In the genomic region with DNA sequence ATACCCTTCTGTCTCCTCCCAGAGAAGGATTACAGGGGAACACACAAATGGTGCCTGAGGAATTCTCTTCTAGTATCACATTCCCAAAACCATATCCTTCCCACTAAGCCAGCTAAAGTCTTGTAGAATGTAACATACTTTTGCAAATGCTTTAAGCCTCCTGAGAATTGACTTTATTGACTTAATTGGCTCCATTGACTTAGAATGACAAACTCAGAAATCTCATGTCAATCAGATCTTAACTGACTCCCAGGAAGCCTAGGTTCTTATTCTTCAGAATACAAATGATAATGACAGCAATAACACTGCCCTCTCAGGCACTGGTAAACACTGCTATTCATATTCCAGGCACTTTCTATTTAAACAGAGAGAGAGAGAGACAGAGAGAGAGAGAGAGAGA, we compare ENCODE assay signal across 27 cellular contexts.
"Had no signal": no experiment of that assay in that cellular context is flagged by ENCODE, and none has a peak within 500 bp of the region (broad histone marks: within the 10 kb centered on the region; RNA-seq: fewer than 3 reads in every experiment).

No MANE protein-coding gene starts in this region.

- H3K27ac Mint-ChIP-seq: activated B cell treated with CpG ODN at 0.5 μM for 24 hours; activated CD8-positive, alpha-beta T cell treated with anti-CD3 and anti-CD28 coated beads for 36 hours; activated naive CD4-positive, alpha-beta T cell treated with anti-CD3 and anti-CD28 coated beads for 36 hours; activated naive CD4-positive, alpha-beta T cell treated with anti-CD3 and anti-CD28 coated beads, Interleukin-2, amount 50 U/mL, for 72 hours; activated T-helper 17 cell treated with anti-CD3 and anti-CD28 coated beads, Interleukin-2, amount 50 U/mL, for 72 hours; dendritic cell treated with granulocyte-macrophage colony-stimulating factor and Interleukin-4, amounts not matched to agents 40 ng/mL and 50 ng/mL, for 4 days; endodermal cell; T-helper 17 cell; T-helper 2 cell treated with Interferon-gamma antibody and Interleukin-4, amounts not matched to agents 5 μg/mL and 100 μg/mL, for 36 hours had no signal

- H3K4me3 Mint-ChIP-seq: activated B cell treated with CpG ODN at 0.5 μM for 24 hours; activated CD8-positive, alpha-beta T cell treated with anti-CD3 and anti-CD28 coated beads for 36 hours; activated naive CD4-positive, alpha-beta T cell treated with anti-CD3 and anti-CD28 coated beads for 36 hours; activated T-cell treated with anti-CD3 and anti-CD28 coated beads, Interleukin-2, amount 50 U/mL, for 4 hours; activated T-helper 17 cell treated with anti-CD3 and anti-CD28 coated beads, Interleukin-2, amount 50 U/mL, for 72 hours; central memory CD8-positive, alpha-beta T cell; dendritic cell treated with granulocyte-macrophage colony-stimulating factor and Interleukin-4, amounts not matched to agents 40 ng/mL and 50 ng/mL, for 4 days; endodermal cell; T-helper 17 cell; T-helper 2 cell treated with Interferon-gamma antibody and Interleukin-4, amounts not matched to agents 5 μg/mL and 100 μg/mL, for 36 hours had no signal

- H3K36me3 Mint-ChIP-seq: activated naive CD4-positive, alpha-beta T cell treated with anti-CD3 and anti-CD28 coated beads, Interleukin-2, amount 50 U/mL, for 72 hours had no signal

- H3K27me3 Mint-ChIP-seq: central memory CD8-positive, alpha-beta T cell; dendritic cell treated with granulocyte-macrophage colony-stimulating factor and Interleukin-4, amounts not matched to agents 40 ng/mL and 50 ng/mL, for 4 days had no signal

- H3K36me3 ChIP-seq: brain microvascular endothelial cell, WERI-Rb-1 had no signal

- H3K27ac ChIP-seq: brain microvascular endothelial cell, coronary artery, dorsolateral prefrontal cortex, WERI-Rb-1 had no signal

- H3K4me3 ChIP-seq: coronary artery, dorsolateral prefrontal cortex had no signal

- H3K4me1 Mint-ChIP-seq: activated T-helper 17 cell treated with anti-CD3 and anti-CD28 coated beads, Interleukin-2, amount 50 U/mL, for 72 hours; endodermal cell; T-helper 17 cell had no signal

- DNase-seq: activated B cell treated with CpG ODN at 0.5 μM for 24 hours; activated CD4-positive, alpha-beta T cell treated with anti-CD3 and anti-CD28 coated beads for 48 hours; activated CD4-positive, alpha-beta T cell treated with anti-CD3 and anti-CD28 coated beads, Interleukin-2, amount 50 U/mL, for 1 hour; activated CD4-positive, alpha-beta T cell treated with anti-CD3 and anti-CD28 coated beads, Interleukin-2, amount 50 U/mL, for 48 hours; activated CD8-positive, alpha-beta memory T cell treated with anti-CD3 and anti-CD28 coated beads for 24 hours; activated CD8-positive, alpha-beta T cell treated with anti-CD3 and anti-CD28 coated beads for 36 hours; activated effector memory CD4-positive, alpha-beta T cell treated with Interleukin-2 at 50 U/mL for 16 hours; activated gamma-delta T cell treated with Interleukin-2 at 50 U/mL for 16 hours; activated naive CD4-positive, alpha-beta T cell treated with anti-CD3 and anti-CD28 coated beads for 36 hours; activated T-cell treated with anti-CD3 and anti-CD28 coated beads, Interleukin-2, amount 50 U/mL, for 4 hours; amniotic stem cell; anterior cingulate cortex; brain microvascular endothelial cell; dorsolateral prefrontal cortex; effector memory CD4-positive, alpha-beta T cell; endodermal cell; foreskin fibroblast; head of caudate nucleus; T-helper 17 cell; T1000; WERI-Rb-1 had no signal

- H3K27me3 ChIP-seq: brain microvascular endothelial cell had no signal
